Comparison of ENCODE assay signal across 17 cellular contexts in the genomic region with DNA sequence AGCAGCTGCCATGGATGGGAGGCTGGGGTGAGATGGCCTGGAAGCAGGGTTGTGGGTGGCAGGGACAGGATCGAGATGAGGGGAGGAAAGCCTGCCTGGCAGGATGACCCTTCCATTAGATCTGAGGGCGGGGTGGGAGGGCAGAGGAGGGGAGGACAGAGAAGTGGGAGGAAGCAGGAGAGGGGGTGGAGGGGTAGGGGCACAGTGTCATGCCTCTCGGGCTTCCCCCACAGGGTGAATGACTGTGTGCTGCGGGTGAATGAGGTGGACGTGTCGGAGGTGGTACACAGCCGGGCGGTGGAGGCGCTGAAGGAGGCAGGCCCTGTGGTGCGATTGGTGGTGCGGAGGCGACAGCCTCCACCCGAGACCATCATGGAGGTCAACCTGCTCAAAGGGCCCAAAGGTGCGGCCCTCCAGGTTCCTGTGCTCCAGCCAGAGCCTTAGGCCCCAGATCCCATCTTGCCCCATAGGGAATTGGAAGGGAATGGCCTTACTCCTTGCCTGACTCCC. TPM values are rescaled to one million over a fixed set of nuclear protein-coding genes. Genes with fewer than 3 reads are reported as not detected.
A peak's percentile ranks its signal among the peaks of the same experiment; 100 is the strongest.
DNase-seq lines count a peak whose midpoint lies in the region; TF ChIP-seq lines count a peak whose summit lies in the region.
"Had no signal": no experiment of that assay in that cellular context is flagged by ENCODE, and none has a peak within 500 bp of the region (broad histone marks: within the 10 kb centered on the region; RNA-seq: fewer than 3 reads in every experiment).

No MANE protein-coding gene starts in this region.

- H3K27me3 ChIP-seq in Karpas-422 (ENCODE audit: low read length) = no peaks in the 10 kb centered on the region
- peaks cover 18% of the 10 kb centered on the region for H3K27me3 ChIP-seq in osteoblast (ENCODE audit: insufficient read depth, low read length)

- H3K79me2 ChIP-seq in Karpas-422 (ENCODE audit: low read length) (0 out of 2 replicates have a peak, but pooled peaks cover 4% of the 10 kb centered on the region), osteoblast (ENCODE audit: insufficient read depth, low read length) (no peaks in the 10 kb centered on the region)

- H4K20me1 ChIP-seq in Karpas-422 (ENCODE audit: insufficient read depth, low read depth, low read length) (no peaks in the 10 kb centered on the region), osteoblast (ENCODE audit: insufficient read depth, low read length) (peaks cover 2% of the 10 kb centered on the region)

- H3K9me3 ChIP-seq in Karpas-422 (ENCODE audit: low read length) = no peaks in the 10 kb centered on the region
- H3K9me3 ChIP-seq in osteoblast (ENCODE audit: low read depth, low read length) = no peaks in the 10 kb centered on the region
- H3K9me3 ChIP-seq: A549; BLaER1 treated with 17β-estradiol and CSF1 and Interleukin-3, amounts not matched to agents 10 nM and 100 nM; Caco-2 had no signal

- POLR2A ChIA-PET in RWPE1 (lab: Yijun Ruan, JAX; ENCODE audit: low non-redundant PET) = no interaction called here

- peaks cover 12% of the 10 kb centered on the region for H3K4me1 ChIP-seq in Karpas-422 (ENCODE audit: low read length)
- peaks cover 4% of the 10 kb centered on the region for H3K4me1 ChIP-seq in osteoblast (ENCODE audit: insufficient read depth, low read length)

- TF ChIP-seq CTCF in GM13977 (IDR thresholded peaks at IDR 0.05; ENCODE audit: extremely low read depth, insufficient read depth, missing control alignments) (no peak), osteoblast (IDR thresholded peaks at IDR 0.05; ENCODE audit: extremely low read depth, low read depth, low read length) (no peak), RWPE1 (conservative IDR thresholded peaks at IDR 0.05; ENCODE audit: low read depth) (no peak)

- no peaks in the 10 kb centered on the region for H3K9me2 ChIP-seq in Karpas-422 (replicated peaks; ENCODE audit: insufficient read depth, low read length)

- in situ Hi-C loops in GM13977 (cut with MboI; ENCODE audit: low pct_unique_long_range_greater_than_20kb, low sequenced_read_pairs, unreplicated experiment) = no loop called here

- no peak overlapping the region for H3K9ac ChIP-seq in Karpas-422 (ENCODE audit: low read length)
- H3K9ac ChIP-seq: BLaER1 treated with 17β-estradiol and CSF1 and Interleukin-3, amounts not matched to agents 10 nM and 100 nM had no signal

- no peak overlapping the region for H3K4me2 ChIP-seq in Karpas-422 (ENCODE audit: low read depth, low read length, poor library complexity, severe bottlenecking)
- no peak overlapping the region for H3K4me2 ChIP-seq in osteoblast (ENCODE audit: insufficient read depth, low read length)
- H3K4me2 ChIP-seq: A549; BLaER1 treated with 17β-estradiol and CSF1 and Interleukin-3, amounts not matched to agents 10 nM and 100 nM had no signal

- H3K27ac ChIP-seq in Karpas-422 (ENCODE audit: low read length) (no peak overlapping the region), osteoblast (ENCODE audit: low read depth, low read length) (no peak overlapping the region), RWPE1 (no peak overlapping the region)
- H3K27ac ChIP-seq: 22Rv1; A549; BLaER1 treated with 17β-estradiol and CSF1 and Interleukin-3, amounts not matched to agents 10 nM and 100 nM; C4-2B had no signal

- no peak overlapping the region for H3K4me3 ChIP-seq in Karpas-422 (ENCODE audit: low read length)
- no peak overlapping the region for H3K4me3 ChIP-seq in osteoblast (ENCODE audit: insufficient read depth, low read length)
- H3K4me3 ChIP-seq: A549; BLaER1 treated with 17β-estradiol and CSF1 and Interleukin-3, amounts not matched to agents 10 nM and 100 nM had no signal

- CTCF ChIA-PET in RWPE1 (lab: Yijun Ruan, JAX) = no interaction called here

- H2AFZ ChIP-seq in Karpas-422 (ENCODE audit: low read length) (no peak overlapping the region), osteoblast (ENCODE audit: low read length) (no peak overlapping the region)

- no peaks in the 10 kb centered on the region for H3K36me3 ChIP-seq in Karpas-422 (ENCODE audit: insufficient read depth, low read length)
- no peaks in the 10 kb centered on the region for H3K36me3 ChIP-seq in osteoblast (ENCODE audit: insufficient read depth, low read length)
- H3K36me3 ChIP-seq: BLaER1 treated with 17β-estradiol and CSF1 and Interleukin-3, amounts not matched to agents 10 nM and 100 nM had no signal

- DNase-seq in GM13977 (ENCODE audit: low spot score) = peak; percentile 13
- DNase-seq in Karpas-422 = peak; percentile 35
- peak; percentile 73 for DNase-seq in osteoblast (ENCODE audit: insufficient read length, low spot score, missing footprints)
- DNase-seq in NCI-H146 (lab: John Stamatoyannopoulos, UW) = no peak
- no peak for DNase-seq in RWPE1 (ENCODE audit: low spot score)
- DNase-seq: AML-193; Caco-2; Calu3; CD4-positive, alpha-beta T cell; CD8-positive, alpha-beta T cell; DMS79 treated with DMSO at 0.1 percent for 48 hours; GF-D8 had no signal

RNA-seq across cellular contexts. Expression of a gene that starts 4.9 kb away (rescaled TPM):
- 14.5 and 24.6 TPM in 2 replicates for total RNA-seq in Karpas-422 (2014; rRNA removed; shearing (Covaris generic); ENCODE audit: low replicate concordance)
- total RNA-seq in osteoblast = 7.7 and 8.0 TPM in 2 replicates

RNA-seq across cellular contexts. Expression of a gene that starts 26.4 kb away (rescaled TPM):
- total RNA-seq in Karpas-422 (2014; rRNA removed; shearing (Covaris generic); ENCODE audit: low replicate concordance) = not detected in 2 replicates
- not detected in 2 replicates for total RNA-seq in osteoblast
- total RNA-seq: B cell; Calu3; CD4-positive, alpha-beta T cell; CD8-positive, alpha-beta T cell had no signal

Comparison
In these comparisons a context has a peak if more than half of its experiments do, and no peak if none do; other contexts are left out.
1. DNase-seq: peak in GM13977 (single experiment), Karpas-422 (single experiment) and osteoblast (single experiment); none in NCI-H146 (single experiment) and RWPE1 (single experiment).